In genomic region chr7:152000191-152000590, GRCh38 we compare ENCODE assay signal across 28 cellular contexts. TPM values are rescaled to one million over a fixed set of nuclear protein-coding genes. Genes with fewer than 3 reads are reported as not detected.
"Had no signal": no experiment of that assay in that cellular context is flagged by ENCODE, and none has a peak within 500 bp of the region (broad histone marks: within the 10 kb centered on the region; RNA-seq: fewer than 3 reads in every experiment).

No MANE protein-coding gene starts in this region.

- H3K9ac ChIP-seq: neural progenitor cell, parathyroid adenoma had no signal

- DNase-seq: activated CD4-positive, alpha-beta T cell treated with anti-CD3 and anti-CD28 coated beads for 36 hours; activated CD4-positive, CD25-positive, alpha-beta regulatory T cell; activated CD8-positive, alpha-beta memory T cell treated with anti-CD3 and anti-CD28 coated beads, Interleukin-2, amount 10 ng/mL, durations not matched to agents 7 days and 5 days; activated CD8-positive, alpha-beta T cell treated with anti-CD3 and anti-CD28 coated beads, Interleukin-2, amount 10 ng/mL, durations not matched to agents 7 days and 5 days; activated T-cell treated with anti-CD3 and anti-CD28 coated beads, Interleukin-2, amount 50 U/mL, for 48 hours; anterior cingulate cortex; body of pancreas; endodermal cell; gastrocnemius medialis; glutamatergic neuron; left colon; natural killer cell; occipital lobe; psoas muscle; sigmoid colon; stimulated activated naive CD4-positive, alpha-beta T cell treated with Interleukin-2 at 50 U/mL for 16 hours; testis; transverse colon had no signal

- H3K27ac ChIP-seq: body of pancreas, gastrocnemius medialis, neural progenitor cell, parathyroid adenoma, psoas muscle, sigmoid colon, testis, transverse colon had no signal

- H3K4me1 ChIP-seq: body of pancreas, gastrocnemius medialis, neural progenitor cell, parathyroid adenoma, psoas muscle, sigmoid colon, testis, transverse colon had no signal

- H3K4me2 ChIP-seq: neural progenitor cell had no signal

- H3K9me3 ChIP-seq: body of pancreas, gastrocnemius medialis, psoas muscle, sigmoid colon, testis, transverse colon had no signal

- ATAC-seq: activated CD4-positive, alpha-beta T cell treated with anti-CD3 and anti-CD28 coated beads for 36 hours; activated CD8-positive, alpha-beta memory T cell treated with anti-CD3 and anti-CD28 coated beads, Interleukin-2, amount 10 ng/mL, durations not matched to agents 7 days and 5 days; activated CD8-positive, alpha-beta T cell treated with anti-CD3 and anti-CD28 coated beads, Interleukin-2, amount 10 ng/mL, durations not matched to agents 7 days and 5 days; body of pancreas; esophagus mucosa; gastrocnemius medialis; left colon; natural killer cell; psoas muscle had no signal

- H3K79me2 ChIP-seq: parathyroid adenoma had no signal

- H3K36me3 ChIP-seq: gastrocnemius medialis, neural progenitor cell, sigmoid colon, transverse colon had no signal

- H3K27me3 ChIP-seq: body of pancreas, gastrocnemius medialis, neural progenitor cell, testis had no signal

- H2AFZ ChIP-seq: neural progenitor cell, parathyroid adenoma had no signal

- H3K4me3 ChIP-seq: body of pancreas, gastrocnemius medialis, neural progenitor cell, psoas muscle, sigmoid colon, testis, transverse colon had no signal

RNA-seq across cellular contexts. Expression of gene GALNTL5, which starts 43.9 kb away (rescaled TPM):
- total RNA-seq: activated CD4-positive, alpha-beta T cell treated with anti-CD3 and anti-CD28 coated beads for 36 hours; activated CD8-positive, alpha-beta memory T cell treated with anti-CD3 and anti-CD28 coated beads, Interleukin-2, amount 10 ng/mL, durations not matched to agents 7 days and 5 days; activated CD8-positive, alpha-beta T cell treated with anti-CD3 and anti-CD28 coated beads, Interleukin-2, amount 10 ng/mL, durations not matched to agents 7 days and 5 days; activated T-helper 2 cell treated with anti-CD3 and anti-CD28 coated beads, Interferon-gamma antibody, Interleukin-2, Interleukin-4, amounts not matched to agents 10 μg/mL and 5 μg/mL and 100 μg/mL, durations not matched to agents 14 hours and 24 hours and 36 hours; body of pancreas; cardiac septum; chondrocyte; endodermal cell; esophagus mucosa; gastrocnemius medialis; left colon; lower leg skin; natural killer cell; occipital lobe; psoas muscle; sigmoid colon; T-helper 1 cell treated with Interleukin-12 subunit alpha and Interleukin-12 subunit beta and Interleukin-4 antibody, amounts not matched to agents 30 ng/mL and 1 ng/mL, for 36 hours; transverse colon; urinary bladder had no signal
- polyA plus RNA-seq: keratinocyte, psoas muscle, sigmoid colon, urinary bladder had no signal
